ENCODE assay signal across 34 cellular contexts in the genomic region with DNA sequence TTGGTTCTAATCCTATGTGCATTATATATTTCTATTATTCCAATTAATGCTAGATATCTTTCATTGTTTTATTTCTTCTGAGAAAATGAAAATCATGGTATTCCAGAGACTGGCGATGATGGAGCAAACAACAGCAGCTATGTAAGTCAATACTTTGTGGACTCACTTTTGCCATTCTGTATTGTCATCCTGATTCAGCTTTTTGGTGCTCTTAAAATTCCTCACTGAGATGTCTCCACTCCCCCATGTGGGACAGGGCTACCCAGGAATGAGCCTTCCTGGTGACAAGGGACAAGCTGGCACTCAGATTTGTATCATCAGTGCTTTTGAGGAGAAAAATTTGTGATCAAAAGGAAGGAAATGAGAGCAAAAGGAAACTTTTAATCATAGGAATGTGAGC. TPM values are rescaled to one million over a fixed set of nuclear protein-coding genes. Genes with fewer than 3 reads are reported as not detected.
"Had no signal": no experiment of that assay in that cellular context is flagged by ENCODE, and none has a peak within 500 bp of the region (broad histone marks: within the 10 kb centered on the region; RNA-seq: fewer than 3 reads in every experiment).

No MANE protein-coding gene starts in this region.

- H3K9me3 Mint-ChIP-seq: immature natural killer cell; naive thymus-derived CD8-positive, alpha-beta T cell; nephron; neural crest cell; stimulated activated memory B cell treated with anti-CD40 and anti-IgM and Interleukin-4, amounts not matched to agents 10 μg/mL and 1 μg/mL and 100 μg/mL, for 72 hours; stimulated activated naive CD8-positive, alpha-beta T cell treated with anti-CD3 and anti-CD28 coated beads, Interleukin-15, amount 100 ng/mL, for 72 hours had no signal

- H3K27me3 ChIP-seq: heart left ventricle, left lung, pancreas, tibial nerve, upper lobe of right lung had no signal

- H3K9me3 ChIP-seq: heart left ventricle, left lung, lower lobe of right lung, mucosa of descending colon, pancreas, prostate gland, tibial nerve, upper lobe of right lung had no signal

- H3K4me1 Mint-ChIP-seq: neural crest cell had no signal

- H3K36me3 ChIP-seq: heart left ventricle, left lung, lower lobe of right lung, pancreas, prostate gland, tibial nerve, upper lobe of right lung had no signal

- H3K27ac Mint-ChIP-seq: immature natural killer cell; naive thymus-derived CD8-positive, alpha-beta T cell; nephron; stimulated activated memory B cell treated with anti-CD40 and anti-IgM and Interleukin-4, amounts not matched to agents 10 μg/mL and 1 μg/mL and 100 μg/mL, for 72 hours; stimulated activated naive CD8-positive, alpha-beta T cell treated with anti-CD3 and anti-CD28 coated beads, Interleukin-15, amount 100 ng/mL, for 72 hours had no signal

- H3K4me3 ChIP-seq: heart left ventricle, lower lobe of right lung, mucosa of descending colon, pancreas, prostate gland, tibial nerve, upper lobe of right lung had no signal

- H3K27ac ChIP-seq: heart left ventricle, left lung, lower lobe of right lung, pancreas, prostate gland, tibial nerve, upper lobe of right lung had no signal

- DNase-seq: heart left ventricle; hypothalamus; immature natural killer cell; kidney; left colon; left lung; lower lobe of right lung; mammary epithelial cell; mesenchymal stem cell; midbrain; mucosa of descending colon; naive thymus-derived CD8-positive, alpha-beta T cell; nucleus accumbens; pancreas; posterior cingulate gyrus; retina; right cardiac atrium; small intestine; stimulated activated CD4-positive, alpha-beta T cell treated with anti-CD3 and anti-CD28 coated beads, Interleukin-1b, Interleukin-23, amount 100 ng/mL, for 48 hours; stimulated activated CD4-positive, alpha-beta T cell treated with anti-CD3 and anti-CD28 coated beads, Interleukin-2, amount 100 ng/mL, for 48 hours; stimulated activated CD4-positive, alpha-beta T cell treated with anti-CD3 and anti-CD28 coated beads, Interleukin-4, amount 100 ng/mL, for 4 hours; stimulated activated CD8-positive, alpha-beta memory T cell treated with anti-CD3 and anti-CD28 coated beads, Interleukin-4, amount 100 ng/mL, for 48 hours; stimulated activated naive CD4-positive, alpha-beta T cell treated with Interleukin-2 at 50 U/mL for 16 hours; stimulated activated naive CD8-positive, alpha-beta T cell treated with anti-CD3 and anti-CD28 coated beads, Interleukin-15, amount 100 ng/mL, for 72 hours; substantia nigra; upper lobe of right lung had no signal

- H3K4me1 ChIP-seq: pancreas, prostate gland, upper lobe of right lung had no signal

- H3K27me3 Mint-ChIP-seq: stimulated activated memory B cell treated with anti-CD40 and anti-IgM and Interleukin-4, amounts not matched to agents 10 μg/mL and 1 μg/mL and 100 μg/mL, for 72 hours had no signal

- H3K4me3 Mint-ChIP-seq: immature natural killer cell; naive thymus-derived CD8-positive, alpha-beta T cell; nephron; neural crest cell; stimulated activated memory B cell treated with anti-CD40 and anti-IgM and Interleukin-4, amounts not matched to agents 10 μg/mL and 1 μg/mL and 100 μg/mL, for 72 hours; stimulated activated naive CD8-positive, alpha-beta T cell treated with anti-CD3 and anti-CD28 coated beads, Interleukin-15, amount 100 ng/mL, for 72 hours had no signal

- H3K36me3 Mint-ChIP-seq: immature natural killer cell; naive thymus-derived CD8-positive, alpha-beta T cell; stimulated activated memory B cell treated with anti-CD40 and anti-IgM and Interleukin-4, amounts not matched to agents 10 μg/mL and 1 μg/mL and 100 μg/mL, for 72 hours had no signal

RNA-seq across cellular contexts. Expression of a gene that starts 56.7 kb away (rescaled TPM):
- total RNA-seq: mammary epithelial cell; myocyte; naive thymus-derived CD8-positive, alpha-beta T cell; neural crest cell; osteoblast; prostate gland; temporal lobe; tibial nerve had no signal
- polyA plus RNA-seq: mammary epithelial cell; naive thymus-derived CD8-positive, alpha-beta T cell; pancreas; right cardiac atrium had no signal
